ENCODE assay signal across 21 cellular contexts in the genomic region with DNA sequence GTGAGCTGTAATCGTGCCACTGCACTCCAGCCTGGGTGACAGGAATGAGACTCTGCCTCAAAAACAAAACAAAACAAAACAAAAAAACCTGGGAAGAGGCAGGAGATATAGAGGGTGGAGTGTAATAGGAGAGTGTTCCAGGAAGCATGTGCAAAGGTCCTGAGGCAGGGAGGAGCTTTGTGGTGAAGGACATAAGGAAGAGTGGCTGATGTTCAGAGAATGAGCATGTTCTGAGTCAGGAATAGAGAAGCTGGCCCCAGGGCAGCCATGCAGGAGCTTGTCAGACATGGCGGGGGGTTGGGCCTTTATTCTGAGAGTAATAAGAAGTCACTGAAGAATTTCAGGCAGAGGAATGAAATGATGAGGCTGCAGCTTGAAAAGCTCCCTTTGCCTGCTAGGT.
"Had no signal": no experiment of that assay in that cellular context is flagged by ENCODE, and none has a peak within 500 bp of the region (broad histone marks: within the 10 kb centered on the region; RNA-seq: fewer than 3 reads in every experiment).

No MANE protein-coding gene starts in this region.

- H3K9me3 ChIP-seq: testis had no signal

- H3K4me3 Mint-ChIP-seq: activated B cell treated with CpG ODN at 0.5 μM for 24 hours; naive thymus-derived CD8-positive, alpha-beta T cell; stimulated activated memory B cell treated with anti-CD40 and anti-IgM and Interleukin-4, amounts not matched to agents 10 μg/mL and 1 μg/mL and 100 μg/mL, for 72 hours had no signal

- FAIRE-seq: astrocyte, TTC549 had no signal

- H2AFZ ChIP-seq: parathyroid adenoma had no signal

- H3K27ac ChIP-seq: esophagus squamous epithelium, parathyroid adenoma, sigmoid colon, testis, upper lobe of left lung had no signal

- H3K27ac Mint-ChIP-seq: activated B cell treated with CpG ODN at 0.5 μM for 24 hours; stimulated activated memory B cell treated with anti-CD40 and anti-IgM and Interleukin-4, amounts not matched to agents 10 μg/mL and 1 μg/mL and 100 μg/mL, for 72 hours had no signal

- H3K4me1 ChIP-seq: esophagus squamous epithelium, sigmoid colon, testis, upper lobe of left lung had no signal

- DNase-seq: activated B cell treated with CpG ODN at 0.5 μM for 24 hours; activated CD4-positive, alpha-beta T cell treated with anti-CD3 and anti-CD28 coated beads for 48 hours; activated CD8-positive, alpha-beta memory T cell treated with anti-CD3 and anti-CD28 coated beads for 24 hours; activated CD8-positive, alpha-beta memory T cell treated with anti-CD3 and anti-CD28 coated beads, Interleukin-2, amount 50 U/mL, for 48 hours; activated effector memory CD4-positive, alpha-beta T cell treated with Interleukin-2 at 50 U/mL for 16 hours; activated naive CD4-positive, alpha-beta T cell treated with anti-CD3 and anti-CD28 coated beads, Interleukin-2, amount 50 U/mL, for 16 hours; activated T-cell treated with anti-CD3 and anti-CD28 coated beads, Interleukin-2, amount 50 U/mL, for 48 hours; effector CD4-positive, alpha-beta T cell; esophagus squamous epithelium; immature natural killer cell; mesendoderm; naive thymus-derived CD8-positive, alpha-beta T cell; sigmoid colon; stimulated activated CD4-positive, alpha-beta T cell treated with anti-CD3 and anti-CD28 coated beads, Interleukin-4, amount 100 ng/mL, for 4 hours; SW 1271; testis; upper lobe of left lung had no signal

- H3K4me1 Mint-ChIP-seq: activated B cell treated with CpG ODN at 0.5 μM for 24 hours; stimulated activated memory B cell treated with anti-CD40 and anti-IgM and Interleukin-4, amounts not matched to agents 10 μg/mL and 1 μg/mL and 100 μg/mL, for 72 hours had no signal

- ATAC-seq: naive thymus-derived CD8-positive, alpha-beta T cell; stimulated activated memory B cell treated with anti-CD40 and anti-IgM and Interleukin-4, amounts not matched to agents 10 μg/mL and 1 μg/mL and 100 μg/mL, for 72 hours had no signal

- H3K4me3 ChIP-seq: esophagus squamous epithelium, sigmoid colon, testis, upper lobe of left lung had no signal

- H3K36me3 ChIP-seq: esophagus squamous epithelium, sigmoid colon, upper lobe of left lung had no signal

- H3K27me3 ChIP-seq: esophagus squamous epithelium, sigmoid colon, testis, upper lobe of left lung had no signal

- H3K36me3 Mint-ChIP-seq: stimulated activated memory B cell treated with anti-CD40 and anti-IgM and Interleukin-4, amounts not matched to agents 10 μg/mL and 1 μg/mL and 100 μg/mL, for 72 hours had no signal

- H3K9ac ChIP-seq: parathyroid adenoma had no signal

- H3K27me3 Mint-ChIP-seq: activated B cell treated with CpG ODN at 0.5 μM for 24 hours; stimulated activated memory B cell treated with anti-CD40 and anti-IgM and Interleukin-4, amounts not matched to agents 10 μg/mL and 1 μg/mL and 100 μg/mL, for 72 hours had no signal
